ENCODE assay signal across 2 cellular contexts in the genomic region with DNA sequence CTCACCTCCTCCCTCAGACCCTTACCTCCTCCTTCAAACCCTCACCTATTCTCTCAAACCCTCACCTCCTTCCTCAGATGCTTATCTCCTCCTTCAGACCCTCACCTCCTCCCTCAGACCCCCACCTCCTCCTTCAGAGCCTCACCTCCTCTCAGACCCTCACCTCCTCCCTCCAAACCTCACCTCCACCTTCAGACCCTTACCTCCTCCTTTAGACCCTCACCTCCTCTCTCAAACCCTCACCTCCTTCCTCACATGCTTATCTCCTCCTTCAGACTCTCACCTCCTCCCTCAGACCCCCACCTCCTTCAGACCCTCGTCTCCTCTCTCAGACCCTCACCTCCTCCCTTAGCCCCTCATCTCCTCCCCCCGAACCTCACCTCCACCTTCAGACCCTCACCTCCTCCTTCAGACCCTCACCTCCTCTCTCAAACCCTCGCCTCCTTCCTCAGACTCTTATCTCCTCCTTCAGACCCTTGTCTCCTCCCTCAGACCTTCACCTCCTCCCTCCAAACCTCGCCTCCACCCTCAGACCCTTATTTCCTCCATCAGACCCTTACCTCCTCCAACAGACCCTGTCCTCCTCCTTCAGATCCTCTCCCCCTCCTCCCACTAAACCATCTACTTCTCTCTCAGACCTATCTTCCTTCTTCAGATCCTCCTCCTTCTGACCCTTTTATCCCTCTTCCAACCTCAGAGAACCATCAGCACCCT.
A peak's percentile ranks its signal among the peaks of the same experiment; 100 is the strongest.
TF ChIP-seq lines count a peak whose summit lies in the region.

No MANE protein-coding gene starts in this region.

TF ChIP-seq in GM23338, 12 proteins besides CTCF, POLR2A, EP300 and RAD21:
- TF ChIP-seq, protein P1, sequence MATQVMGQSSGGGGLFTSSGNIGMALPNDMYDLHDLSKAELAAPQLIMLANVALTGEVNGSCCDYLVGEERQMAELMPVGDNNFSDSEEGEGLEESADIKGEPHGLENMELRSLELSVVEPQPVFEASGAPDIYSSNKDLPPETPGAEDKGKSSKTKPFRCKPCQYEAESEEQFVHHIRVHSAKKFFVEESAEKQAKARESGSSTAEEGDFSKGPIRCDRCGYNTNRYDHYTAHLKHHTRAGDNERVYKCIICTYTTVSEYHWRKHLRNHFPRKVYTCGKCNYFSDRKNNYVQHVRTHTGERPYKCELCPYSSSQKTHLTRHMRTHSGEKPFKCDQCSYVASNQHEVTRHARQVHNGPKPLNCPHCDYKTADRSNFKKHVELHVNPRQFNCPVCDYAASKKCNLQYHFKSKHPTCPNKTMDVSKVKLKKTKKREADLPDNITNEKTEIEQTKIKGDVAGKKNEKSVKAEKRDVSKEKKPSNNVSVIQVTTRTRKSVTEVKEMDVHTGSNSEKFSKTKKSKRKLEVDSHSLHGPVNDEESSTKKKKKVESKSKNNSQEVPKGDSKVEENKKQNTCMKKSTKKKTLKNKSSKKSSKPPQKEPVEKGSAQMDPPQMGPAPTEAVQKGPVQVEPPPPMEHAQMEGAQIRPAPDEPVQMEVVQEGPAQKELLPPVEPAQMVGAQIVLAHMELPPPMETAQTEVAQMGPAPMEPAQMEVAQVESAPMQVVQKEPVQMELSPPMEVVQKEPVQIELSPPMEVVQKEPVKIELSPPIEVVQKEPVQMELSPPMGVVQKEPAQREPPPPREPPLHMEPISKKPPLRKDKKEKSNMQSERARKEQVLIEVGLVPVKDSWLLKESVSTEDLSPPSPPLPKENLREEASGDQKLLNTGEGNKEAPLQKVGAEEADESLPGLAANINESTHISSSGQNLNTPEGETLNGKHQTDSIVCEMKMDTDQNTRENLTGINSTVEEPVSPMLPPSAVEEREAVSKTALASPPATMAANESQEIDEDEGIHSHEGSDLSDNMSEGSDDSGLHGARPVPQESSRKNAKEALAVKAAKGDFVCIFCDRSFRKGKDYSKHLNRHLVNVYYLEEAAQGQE (IDR thresholded peaks at IDR 0.05; ENCODE audit: unreplicated experiment), result no peak
- TF ChIP-seq EZH2 (IDR thresholded peaks at IDR 0.05; ENCODE audit: low read depth, unreplicated experiment), result peak; percentile 17
TF ChIP-seq in GM23338: peak in this region for 1.

TF ChIP-seq in HepG2, 621 proteins besides CTCF, POLR2A, EP300 and RAD21:
- TF ChIP-seq PTBP1 (IDR thresholded peaks at IDR 0.05; ENCODE audit: low read depth, low read length, poor library complexity, severe bottlenecking) (no peak), SSRP1 (CRISPR knock-in tag; IDR thresholded peaks at IDR 0.05) (no peak), GABPB1 (CRISPR knock-in tag; IDR thresholded peaks at IDR 0.05) (no peak), ZKSCAN5 (CRISPR knock-in tag; IDR thresholded peaks at IDR 0.05) (peak; percentile 97), HNF4A (CRISPR knock-in tag; IDR thresholded peaks at IDR 0.05) (no peak), MEIS2 (CRISPR knock-in tag; IDR thresholded peaks at IDR 0.05) (no peak), ZSCAN22 (CRISPR knock-in tag; IDR thresholded peaks at IDR 0.05) (peak; percentile 98)
- TF ChIP-seq, protein P2, sequence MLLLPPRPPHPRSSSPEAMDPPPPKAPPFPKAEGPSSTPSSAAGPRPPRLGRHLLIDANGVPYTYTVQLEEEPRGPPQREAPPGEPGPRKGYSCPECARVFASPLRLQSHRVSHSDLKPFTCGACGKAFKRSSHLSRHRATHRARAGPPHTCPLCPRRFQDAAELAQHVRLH (CRISPR knock-in tag; IDR thresholded peaks at IDR 0.05; ENCODE audit: borderline replicate concordance, low read depth), result no peak
